Comparison of ENCODE assay signal across 1 cellular context in genomic region chr5:158484968-158485367, GRCh38.
TF ChIP-seq lines count a peak whose summit lies in the region.

No MANE protein-coding gene starts in this region.

TF ChIP-seq in SK-N-SH treated with all-trans-retinoic acid at 6 μM for 48 hours, 23 proteins besides CTCF, POLR2A, EP300 and RAD21 (continued from another document):
- TF ChIP-seq PPARA (CRISPR knock-in tag; IDR thresholded peaks at IDR 0.05; ENCODE audit: borderline replicate concordance) (no peak), CSDC2 (CRISPR knock-in tag; IDR thresholded peaks at IDR 0.05) (no peak), TSHZ2 (CRISPR knock-in tag; IDR thresholded peaks at IDR 0.05) (no peak), ZC3H10 (CRISPR knock-in tag; IDR thresholded peaks at IDR 0.05) (no peak)
